In genomic region chr13:83819156-83819555, GRCh38 we compare ENCODE assay signal across 18 cellular contexts.
DNase-seq lines count a peak whose midpoint lies in the region; ATAC-seq and TF ChIP-seq lines count a peak whose summit lies in the region.
"Had no signal": no experiment of that assay in that cellular context is flagged by ENCODE, and none has a peak within 500 bp of the region (broad histone marks: within the 10 kb centered on the region; RNA-seq: fewer than 3 reads in every experiment).

No MANE protein-coding gene starts in this region.

- no peaks in the 10 kb centered on the region for H4K20me1 ChIP-seq in osteoblast (ENCODE audit: insufficient read depth, low read length)

- no peaks in the 10 kb centered on the region for H3K27me3 Mint-ChIP-seq in chondrocyte (ENCODE audit: low read depth)
- H3K27me3 Mint-ChIP-seq: B cell; CD4-positive, alpha-beta memory T cell had no signal

- intact Hi-C loops in left lung (cut with DNase I) = no loop called here
- intact Hi-C loops in left ventricle myocardium superior (cut with micrococcal nuclease) = no loop called here

- in situ Hi-C loops in SK-MEL-5 (cut with HindIII; ENCODE audit: low pct_unique_long_range_greater_than_20kb, low sequenced_read_pairs) = no loop called here

- H3K9me3 Mint-ChIP-seq in chondrocyte (ENCODE audit: low read depth) = no peaks in the 10 kb centered on the region

- H3K27ac Mint-ChIP-seq in chondrocyte (ENCODE audit: unreplicated experiment) = peak overlapping the region; percentile 46
- H3K27ac Mint-ChIP-seq: B cell; CD4-positive, alpha-beta memory T cell had no signal

- H3K9me3 ChIP-seq in osteoblast (ENCODE audit: low read depth, low read length) (peaks cover 7% of the 10 kb centered on the region), left lung (peaks cover 0 to 17% of the 10 kb centered on the region in 2 donors)
- H3K9me3 ChIP-seq: HAP-1 had no signal

- H3K27ac ChIP-seq in osteoblast (ENCODE audit: low read depth, low read length) = no peak overlapping the region
- H3K27ac ChIP-seq in left lung = no peak overlapping the region

- no peak for ATAC-seq in HG03196 (IDR thresholded peaks at IDR 0.05; ENCODE audit: unreplicated experiment)
- ATAC-seq in left lung = no peak
- ATAC-seq in left ventricle myocardium superior = no peak
- ATAC-seq: Panc1 had no signal

- H3K36me3 Mint-ChIP-seq in chondrocyte (ENCODE audit: low read depth) = no peaks in the 10 kb centered on the region
- H3K36me3 Mint-ChIP-seq: CD4-positive, alpha-beta memory T cell had no signal

- H3K36me3 ChIP-seq in osteoblast (ENCODE audit: insufficient read depth, low read length) = no peaks in the 10 kb centered on the region
- no peaks in the 10 kb centered on the region for H3K36me3 ChIP-seq in left lung
- H3K36me3 ChIP-seq: HAP-1 had no signal

- no peak overlapping the region for H3K4me3 Mint-ChIP-seq in chondrocyte (ENCODE audit: unreplicated experiment)
- H3K4me3 Mint-ChIP-seq: B cell; CD4-positive, alpha-beta memory T cell had no signal

- no peaks in the 10 kb centered on the region for H3K79me2 ChIP-seq in osteoblast (ENCODE audit: insufficient read depth, low read length)

- H3K4me1 ChIP-seq in osteoblast (ENCODE audit: insufficient read depth, low read length) = no peaks in the 10 kb centered on the region
- H3K4me1 ChIP-seq in left lung = no peaks in the 10 kb centered on the region
- H3K4me1 ChIP-seq: HAP-1 had no signal

- H3K27me3 ChIP-seq in osteoblast (ENCODE audit: insufficient read depth, low read length) (no peaks in the 10 kb centered on the region), left lung (no peaks in the 10 kb centered on the region)

- H3K4me2 ChIP-seq in osteoblast (ENCODE audit: insufficient read depth, low read length) = no peak overlapping the region

- no peak for TF ChIP-seq CTCF in chondrocyte (IDR thresholded peaks at IDR 0.05)
- TF ChIP-seq CTCF in osteoblast (IDR thresholded peaks at IDR 0.05; ENCODE audit: extremely low read depth, low read depth, low read length) = no peak
- TF ChIP-seq CTCF in left lung (IDR thresholded peaks at IDR 0.05) = no peak

- H3K4me3 ChIP-seq in osteoblast (ENCODE audit: insufficient read depth, low read length) (no peak overlapping the region), left lung (no peak overlapping the region)
- H3K4me3 ChIP-seq: HAP-1 had no signal

- DNase-seq in GM03348 (ENCODE audit: low spot score) (peak; percentile 39), SK-MEL-5 (ENCODE audit: low read depth, low spot score) (peak; percentile 97), chondrocyte (ENCODE audit: low spot score) (no peak), osteoblast (ENCODE audit: insufficient read length, low spot score, missing footprints) (peak; percentile 71), NCI-H2227 (lab: John Stamatoyannopoulos, UW; ENCODE audit: unreplicated experiment) (no peak), left lung (no peak), left ventricle myocardium superior (no peak)
- DNase-seq: ACHN; CD4-positive, alpha-beta memory T cell; NCI-H1436 treated with DMSO at 0.1 percent for 48 hours; NCI-H2081 treated with DMSO at 0.1 percent for 48 hours; NCI-H2227 treated with DMSO at 0.1 percent for 48 hours; NCI-H69; SHP77 had no signal

- H3K4me1 Mint-ChIP-seq in chondrocyte (ENCODE audit: low read depth) = peaks cover 9% of the 10 kb centered on the region
- H3K4me1 Mint-ChIP-seq: B cell; CD4-positive, alpha-beta memory T cell had no signal

- H2AFZ ChIP-seq in osteoblast (ENCODE audit: low read length) = no peak overlapping the region

Comparison
In these comparisons a context has a peak if more than half of its experiments do, and no peak if none do; other contexts are left out.
1. DNase-seq: peak in GM03348 (single experiment), SK-MEL-5 (single experiment) and osteoblast (single experiment); none in chondrocyte (single experiment), NCI-H2227 (single experiment), left lung (0 of 2) and left ventricle myocardium superior (single experiment).